In genomic region chr4:56215901-56216300, GRCh38 we compare ENCODE assay signal across 1 cellular context.
TF ChIP-seq lines count a peak whose summit lies in the region.

No MANE protein-coding gene starts in this region.

TF ChIP-seq in H1, 55 proteins besides CTCF, POLR2A, EP300 and RAD21 (continued from another document):
- TF ChIP-seq CHD7 (IDR thresholded peaks at IDR 0.05; ENCODE audit: insufficient replicate concordance, low read length) (no peak), KDM4A (IDR thresholded peaks at IDR 0.05; ENCODE audit: low read depth, low read length, severe bottlenecking) (no peak), SAP30 (IDR thresholded peaks at IDR 0.05; ENCODE audit: insufficient read depth, insufficient replicate concordance, low read length) (no peak), RBBP5 (IDR thresholded peaks at IDR 0.05; ENCODE audit: borderline replicate concordance, low read depth, low read length) (no peak), SIN3A (conservative IDR thresholded peaks at IDR 0.05 in 1 of 2, IDR thresholded peaks at IDR 0.05 in 1 of 2; ENCODE audit: low read depth in 1 of 2, low read length in 2 of 2) (no peak), SRF (IDR thresholded peaks at IDR 0.05; ENCODE audit: low read depth, low read length) (no peak), NANOG (IDR thresholded peaks at IDR 0.05; ENCODE audit: insufficient read depth, low read depth, low read length, poor library complexity, severe bottlenecking) (no peak), BRCA1 (IDR thresholded peaks at IDR 0.05; ENCODE audit: low read depth, low read length) (no peak), ATF2 (IDR thresholded peaks at IDR 0.05; ENCODE audit: low read length) (no peak), ASH2L (IDR thresholded peaks at IDR 0.05; ENCODE audit: low read length) (no peak), CHD2 (IDR thresholded peaks at IDR 0.05; ENCODE audit: low read length) (no peak), ATF3 (IDR thresholded peaks at IDR 0.05; ENCODE audit: insufficient read depth, low read depth, low read length) (no peak), TBP (IDR thresholded peaks at IDR 0.05; ENCODE audit: low read depth, low read length) (no peak)
- TF ChIP-seq, protein P1, sequence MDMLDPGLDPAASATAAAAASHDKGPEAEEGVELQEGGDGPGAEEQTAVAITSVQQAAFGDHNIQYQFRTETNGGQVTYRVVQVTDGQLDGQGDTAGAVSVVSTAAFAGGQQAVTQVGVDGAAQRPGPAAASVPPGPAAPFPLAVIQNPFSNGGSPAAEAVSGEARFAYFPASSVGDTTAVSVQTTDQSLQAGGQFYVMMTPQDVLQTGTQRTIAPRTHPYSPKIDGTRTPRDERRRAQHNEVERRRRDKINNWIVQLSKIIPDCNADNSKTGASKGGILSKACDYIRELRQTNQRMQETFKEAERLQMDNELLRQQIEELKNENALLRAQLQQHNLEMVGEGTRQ (IDR thresholded peaks at IDR 0.05; ENCODE audit: low read length) = no peak
